Comparison of ENCODE assay signal across 8 cellular contexts in the genomic region with DNA sequence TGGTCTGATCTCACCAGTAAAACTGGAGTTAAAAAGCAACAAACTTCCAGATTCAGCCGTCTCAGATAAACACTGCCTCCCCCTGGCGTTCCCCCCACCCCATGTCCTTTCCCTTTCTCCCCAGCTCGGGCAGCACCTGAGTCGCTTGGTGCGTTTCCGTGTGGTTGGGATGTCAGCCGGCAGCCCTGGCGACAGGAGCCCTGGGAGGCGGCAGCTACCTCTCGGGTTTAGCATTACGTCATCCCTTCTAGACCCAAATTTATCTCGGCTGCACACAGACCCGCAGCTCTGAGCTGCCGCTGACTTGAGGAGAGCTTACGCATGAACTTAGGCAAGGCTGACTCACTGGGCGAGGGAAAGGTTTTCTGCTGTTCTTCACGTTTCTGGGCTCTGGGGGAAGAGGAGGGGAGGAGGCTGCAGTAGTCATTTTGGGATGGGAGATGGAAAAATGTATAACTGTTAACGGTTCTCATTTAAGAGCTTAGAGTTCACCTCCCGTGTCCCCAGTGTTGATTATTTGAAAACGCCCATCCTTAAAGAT. TPM values are rescaled to one million over a fixed set of nuclear protein-coding genes. Genes with fewer than 3 reads are reported as not detected.
DNase-seq lines count a peak whose midpoint lies in the region; ATAC-seq and TF ChIP-seq lines count a peak whose summit lies in the region.

No MANE protein-coding gene starts in this region.

- TF ChIP-seq CTCF in HL-60 (IDR thresholded peaks at IDR 0.05; ENCODE audit: insufficient read depth, low read length) = no peak
- peak; percentile 16 for TF ChIP-seq CTCF in osteoblast (IDR thresholded peaks at IDR 0.05; ENCODE audit: extremely low read depth, low read depth, low read length)
- peak in 2 of 6 experiments; percentile 18 to 24 for TF ChIP-seq CTCF in upper lobe of left lung (IDR thresholded peaks at IDR 0.05)

- peak overlapping the region; percentile 60 to 80 (median 74) for H3K4me3 Mint-ChIP-seq in CD8-positive, alpha-beta memory T cell
- H3K4me3 Mint-ChIP-seq in activated naive CD4-positive, alpha-beta T cell treated with anti-CD3 and anti-CD28 coated beads, Interleukin-2, amount 10 ng/mL, durations not matched to agents 7 days and 5 days = peak overlapping the region; percentile 18

- H3K27me3 Mint-ChIP-seq in CD8-positive, alpha-beta memory T cell = peaks cover 3 to 4% of the 10 kb centered on the region in 2 donors
- H3K27me3 Mint-ChIP-seq in activated naive CD4-positive, alpha-beta T cell treated with anti-CD3 and anti-CD28 coated beads, Interleukin-2, amount 10 ng/mL, durations not matched to agents 7 days and 5 days = peaks cover 20% of the 10 kb centered on the region

- peak overlapping the region; percentile 73 for H3K4me2 ChIP-seq in osteoblast (ENCODE audit: insufficient read depth, low read length)

- WGBS in upper lobe of left lung, 2 donors = 2 to 12% methylated on average over 9 to 20 of the region's 20 CpGs

- peak overlapping the region; percentile 29 for H3K27ac ChIP-seq in CD8-positive, alpha-beta memory T cell (ENCODE audit: low read depth, low read length)
- H3K27ac ChIP-seq in HL-60 (replicated peaks) = peak overlapping the region; percentile 46
- no peak overlapping the region for H3K27ac ChIP-seq in SJCRH30
- peak overlapping the region; percentile 42 for H3K27ac ChIP-seq in osteoblast (ENCODE audit: low read depth, low read length)
- H3K27ac ChIP-seq in upper lobe of left lung = peak overlapping the region; percentile 11 to 75 (median 68)

- peaks cover 22 to 49% (median 30%) of the 10 kb centered on the region in 3 donors for H3K4me1 Mint-ChIP-seq in CD8-positive, alpha-beta memory T cell
- peaks cover 77% of the 10 kb centered on the region for H3K4me1 Mint-ChIP-seq in activated naive CD4-positive, alpha-beta T cell treated with anti-CD3 and anti-CD28 coated beads, Interleukin-2, amount 10 ng/mL, durations not matched to agents 7 days and 5 days

- H3K36me3 Mint-ChIP-seq in CD8-positive, alpha-beta memory T cell = peaks cover 0 to 2% (median 2%) of the 10 kb centered on the region in 3 donors
- peaks cover 13% of the 10 kb centered on the region for H3K36me3 Mint-ChIP-seq in activated naive CD4-positive, alpha-beta T cell treated with anti-CD3 and anti-CD28 coated beads, Interleukin-2, amount 10 ng/mL, durations not matched to agents 7 days and 5 days

- peak; percentile 42 for ATAC-seq in GM19467 (IDR thresholded peaks at IDR 0.05; ENCODE audit: unreplicated experiment)
- ATAC-seq in upper lobe of left lung (ENCODE audit: low FRiP score in 2 of 2) = peak; percentile 65 to 72

- POLR2A ChIA-PET in CD8-positive, alpha-beta memory T cell (lab: Charles Lee) = interaction anchor here (0.6 to 6.3 kb wide), 2 partner anchors 12 to 140 kb away, joined by 3 to 117 read pairs; a partner anchor contains a TSS

- H3K27ac Mint-ChIP-seq in CD8-positive, alpha-beta memory T cell = peak overlapping the region; percentile 47 to 96 (median 92)
- peak overlapping the region; percentile 69 for H3K27ac Mint-ChIP-seq in activated naive CD4-positive, alpha-beta T cell treated with anti-CD3 and anti-CD28 coated beads, Interleukin-2, amount 10 ng/mL, durations not matched to agents 7 days and 5 days

- no peaks in the 10 kb centered on the region for H3K36me3 ChIP-seq in CD8-positive, alpha-beta memory T cell (ENCODE audit: insufficient read depth, low read length)
- H3K36me3 ChIP-seq in SJCRH30 = no peaks in the 10 kb centered on the region
- H3K36me3 ChIP-seq in osteoblast (ENCODE audit: insufficient read depth, low read length) = no peaks in the 10 kb centered on the region
- H3K36me3 ChIP-seq in upper lobe of left lung = no peaks in the 10 kb centered on the region

- no peak for TF ChIP-seq EP300 in upper lobe of left lung (IDR thresholded peaks at IDR 0.05)

- H3K9me3 ChIP-seq in CD8-positive, alpha-beta memory T cell (ENCODE audit: low read length) = no peaks in the 10 kb centered on the region
- H3K9me3 ChIP-seq in SJCRH30 (replicated peaks) = no peaks in the 10 kb centered on the region
- no peaks in the 10 kb centered on the region for H3K9me3 ChIP-seq in osteoblast (ENCODE audit: low read depth, low read length)
- H3K9me3 ChIP-seq in upper lobe of left lung = no peaks in the 10 kb centered on the region

- no peaks in the 10 kb centered on the region for H4K20me1 ChIP-seq in osteoblast (ENCODE audit: insufficient read depth, low read length)

- peak; percentile 59 to 89 (median 66) for DNase-seq in CD8-positive, alpha-beta memory T cell
- DNase-seq in HL-60 (ENCODE audit: low read depth in 1 of 2, low spot score in 1 of 2) = peak; percentile 86
- peak; percentile 80 to 87 for DNase-seq in SJCRH30
- DNase-seq in activated naive CD4-positive, alpha-beta T cell treated with anti-CD3 and anti-CD28 coated beads, Interleukin-2, amount 10 ng/mL, durations not matched to agents 7 days and 5 days = peak; percentile 82
- DNase-seq in glomerular visceral epithelial cell (ENCODE audit: extremely low spot score) = peak; percentile 91
- peak; percentile 97 for DNase-seq in osteoblast (ENCODE audit: insufficient read length, low spot score, missing footprints)
- DNase-seq in upper lobe of left lung = peak; percentile 80 to 85

- peak overlapping the region; percentile 85 for H2AFZ ChIP-seq in osteoblast (ENCODE audit: low read length)

- no peaks in the 10 kb centered on the region for H3K79me2 ChIP-seq in osteoblast (ENCODE audit: insufficient read depth, low read length)

- TF ChIP-seq POLR2A in upper lobe of left lung (IDR thresholded peaks at IDR 0.05) = peak in 1 of 4 donors; percentile 25

- peak overlapping the region; percentile 33 for H3K4me3 ChIP-seq in CD8-positive, alpha-beta memory T cell (ENCODE audit: low read length)
- H3K4me3 ChIP-seq in HL-60 (replicated peaks; ENCODE audit: insufficient read depth, low read length) (peak overlapping the region; percentile 32), SJCRH30 (peak overlapping the region; percentile 45), osteoblast (ENCODE audit: insufficient read depth, low read length) (peak overlapping the region; percentile 68), upper lobe of left lung (peak overlapping the region in 3 of 4 donors; percentile 22 to 42 (median 25))

- peaks cover 17% of the 10 kb centered on the region for H3K4me1 ChIP-seq in CD8-positive, alpha-beta memory T cell (ENCODE audit: insufficient read depth, low read length)
- peaks cover 13% of the 10 kb centered on the region for H3K4me1 ChIP-seq in SJCRH30
- peaks cover 16% of the 10 kb centered on the region for H3K4me1 ChIP-seq in osteoblast (ENCODE audit: insufficient read depth, low read length)
- H3K4me1 ChIP-seq in upper lobe of left lung = peaks cover 6 to 27% (median 20%) of the 10 kb centered on the region in 4 donors

- H3K9me3 Mint-ChIP-seq in CD8-positive, alpha-beta memory T cell = no peaks in the 10 kb centered on the region
- no peaks in the 10 kb centered on the region for H3K9me3 Mint-ChIP-seq in activated naive CD4-positive, alpha-beta T cell treated with anti-CD3 and anti-CD28 coated beads, Interleukin-2, amount 10 ng/mL, durations not matched to agents 7 days and 5 days

- H3K27me3 ChIP-seq in CD8-positive, alpha-beta memory T cell (ENCODE audit: insufficient read depth, low read length, poor library complexity, severe bottlenecking) = no peaks in the 10 kb centered on the region
- no peaks in the 10 kb centered on the region for H3K27me3 ChIP-seq in HL-60 (ENCODE audit: insufficient read depth, poor library complexity, severe bottlenecking)
- no peaks in the 10 kb centered on the region for H3K27me3 ChIP-seq in SJCRH30
- no peaks in the 10 kb centered on the region for H3K27me3 ChIP-seq in osteoblast (ENCODE audit: insufficient read depth, low read length)
- no peaks in the 10 kb centered on the region for H3K27me3 ChIP-seq in upper lobe of left lung

- CTCF ChIA-PET in CD8-positive, alpha-beta memory T cell (lab: Charles Lee) = interaction anchor here (0.8 to 12.3 kb wide), 9 partner anchors 12 to 277 kb away, joined by 3 to 179 read pairs (median 3); a partner anchor contains a TSS
- CTCF ChIA-PET in activated naive CD4-positive, alpha-beta T cell treated with anti-CD3 and anti-CD28 coated beads, Interleukin-2, amount 10 ng/mL, durations not matched to agents 7 days and 5 days (lab: Charles Lee) = interaction anchor here (0.7 to 5.9 kb wide), 9 partner anchors 9 to 86 kb away, joined by 3 to 70 read pairs (median 7); a partner anchor contains a TSS

RNA-seq across cellular contexts. Expression of a gene that starts 14.4 kb away (rescaled TPM):
- 1 to 10 TPM; 8.6 to 9.2 TPM for total RNA-seq in CD8-positive, alpha-beta memory T cell
- polyA plus RNA-seq in CD8-positive, alpha-beta memory T cell = 32.3 TPM
- total RNA-seq in SJCRH30 (2014; rRNA removed; shearing (Covaris generic)) = 12.4 and 13.0 TPM in 2 replicates
- total RNA-seq in osteoblast (39.5 and 41.6 TPM in 2 replicates), upper lobe of left lung (10 to 100 TPM; 27.7 to 90.1 (median 45.2) TPM)
